Comparison of ENCODE assay signal across 9 cellular contexts in genomic region chr20:19889011-19889953, GRCh38.
DNase-seq lines count a peak whose midpoint lies in the region; ATAC-seq and TF ChIP-seq lines count a peak whose summit lies in the region.
"Had no signal": no experiment of that assay in that cellular context is flagged by ENCODE, and none has a peak within 500 bp of the region (broad histone marks: within the 10 kb centered on the region; RNA-seq: fewer than 3 reads in every experiment).

No MANE protein-coding gene starts in this region.

- H3K4me1 ChIP-seq in HUES6 (ENCODE audit: control insufficient read depth, insufficient read depth, low read length) (peaks cover 14% of the 10 kb centered on the region; the same call in 1 of the 2 replicates), left lung (peaks cover 38 to 75% of the 10 kb centered on the region in 2 donors)

- no peaks in the 10 kb centered on the region for H3K9me3 ChIP-seq in HUES6 (ENCODE audit: control insufficient read depth, insufficient read depth, low read depth, low read length)
- no peaks in the 10 kb centered on the region for H3K9me3 ChIP-seq in left lung

- H3K4me3 ChIP-seq in HUES6 (ENCODE audit: low read depth, low read length) (no peak overlapping the region), left lung (peak overlapping the region; percentile 3 to 36)

- DNase-seq in caudate nucleus (lab: John Stamatoyannopoulos, UW) (peak in 38 of 61 donors; percentile 16 to 74 (median 36)), left lung (peak in 1 of 2 donors; percentile 77), SIG-M5 treated with dmso at 0.1 percent for 504 hours (lab: John Stamatoyannopoulos, UW; ENCODE audit: unreplicated experiment) (no peak), activated gamma-delta T cell treated with Interleukin-2 at 50 U/mL for 16 hours (no peak)
- DNase-seq in stimulated activated CD4-positive, alpha-beta T cell treated with anti-CD3 and anti-CD28 coated beads, Interleukin-1b, Interleukin-23, amount 100 ng/mL, for 48 hours = no peak
- DNase-seq: activated CD8-positive, alpha-beta memory T cell treated with anti-CD3 and anti-CD28 coated beads, Interleukin-2, amount 50 U/mL, for 4 hours had no signal

- H3K27ac ChIP-seq in HUES6 (ENCODE audit: low read depth, low read length) (no peak overlapping the region), caudate nucleus (ENCODE audit: low read depth, low read length) (peak overlapping the region; percentile 95), left lung (peak overlapping the region; percentile 68 to 84), temporal lobe (ENCODE audit: low read depth, low read length) (peak overlapping the region; percentile 95)

- intact Hi-C loops in left lung (cut with DNase I) = no loop called here

- H3K36me3 ChIP-seq in HUES6 (ENCODE audit: control insufficient read depth, insufficient read depth, low read length) (no peaks in the 10 kb centered on the region), left lung (peaks cover 0 to 9% of the 10 kb centered on the region in 2 donors)

- H3K27me3 ChIP-seq in HUES6 (ENCODE audit: control insufficient read depth, insufficient read depth, low read length) = no peaks in the 10 kb centered on the region
- no peaks in the 10 kb centered on the region for H3K27me3 ChIP-seq in left lung

- ATAC-seq in left lung (peak; percentile 26), HG02938 (IDR thresholded peaks at IDR 0.05; ENCODE audit: unreplicated experiment) (no peak)

- peak overlapping the region; percentile 4 for H3K9ac ChIP-seq in HUES6 (ENCODE audit: low read length)

- TF ChIP-seq CTCF in left lung (IDR thresholded peaks at IDR 0.05) = no peak

Comparison
In these comparisons a context has a peak if more than half of its experiments do, and no peak if none do; other contexts are left out.
1. DNase-seq: peak in caudate nucleus (38 of 61); none in stimulated activated CD4-positive, alpha-beta T cell treated with anti-CD3 and anti-CD28 coated beads, Interleukin-1b, Interleukin-23, amount 100 ng/mL, for 48 hours (single experiment), SIG-M5 treated with dmso at 0.1 percent for 504 hours (single experiment) and activated gamma-delta T cell treated with Interleukin-2 at 50 U/mL for 16 hours (single experiment).